8 cellular contexts compared by ENCODE assay signal in genomic region chr13:59531571-59532091, GRCh38.
DNase-seq lines count a peak whose midpoint lies in the region; ATAC-seq and TF ChIP-seq lines count a peak whose summit lies in the region.

No MANE protein-coding gene starts in this region.

- peak; percentile 59 for DNase-seq in HFF-Myc (ENCODE audit: extremely low read depth, low read depth)
- peak; percentile 77 for DNase-seq in PC-3
- peak; percentile 55 for DNase-seq in left lobe of liver (ENCODE audit: low spot score)
- peak; percentile 59 for DNase-seq in superior temporal gyrus (ENCODE audit: extremely low spot score)
- no peak for DNase-seq in mesenteric fat pad (ENCODE audit: low spot score)

- H3K36me3 ChIP-seq in BLaER1 treated with 17β-estradiol and CSF1 and Interleukin-3, amounts not matched to agents 10 nM and 100 nM: no peaks in the 10 kb centered on the region
- H3K36me3 ChIP-seq in PC-3 (ENCODE audit: low read depth, low read length): no peaks in the 10 kb centered on the region

- H2AFZ ChIP-seq in PC-3 (ENCODE audit: low read length): peak overlapping the region; percentile 36; the same call in 1 of the 2 replicates

- peak overlapping the region; percentile 67 for H3K27ac Mint-ChIP-seq in dendritic cell treated with granulocyte-macrophage colony-stimulating factor and Interleukin-4, amounts not matched to agents 40 ng/mL and 50 ng/mL, for 4 days

- H3K36me3 Mint-ChIP-seq in dendritic cell treated with granulocyte-macrophage colony-stimulating factor and Interleukin-4, amounts not matched to agents 40 ng/mL and 50 ng/mL, for 4 days (ENCODE audit: low read depth): no peaks in the 10 kb centered on the region

- peak overlapping the region in 1 of 11 experiments; percentile 16; a peak in 2 of 22 replicates for H3K9ac ChIP-seq in BLaER1 treated with 17β-estradiol and CSF1 and Interleukin-3, amounts not matched to agents 10 nM and 100 nM
- H3K9ac ChIP-seq in PC-3 (ENCODE audit: low read length): no peak overlapping the region

- no peaks in the 10 kb centered on the region for H3F3A ChIP-seq in PC-3 (ENCODE audit: low read length, unreplicated experiment)

- H3K27me3 Mint-ChIP-seq in dendritic cell treated with granulocyte-macrophage colony-stimulating factor and Interleukin-4, amounts not matched to agents 40 ng/mL and 50 ng/mL, for 4 days: no peaks in the 10 kb centered on the region

- peak; percentile 60 for ATAC-seq in PC-3
- ATAC-seq in left lobe of liver: peak; percentile 49
- no peak for ATAC-seq in GM19467 (IDR thresholded peaks at IDR 0.05; ENCODE audit: unreplicated experiment)

- H3K9me3 ChIP-seq in BLaER1 treated with 17β-estradiol and CSF1 and Interleukin-3, amounts not matched to agents 10 nM and 100 nM (replicated peaks in 1 of 11): no peaks in the 10 kb centered on the region
- no peaks in the 10 kb centered on the region for H3K9me3 ChIP-seq in PC-3 (ENCODE audit: low read length)

- peak overlapping the region in 3 of 11 experiments; percentile 4 to 25 (median 13); a peak in 4 of 22 replicates for H3K27ac ChIP-seq in BLaER1 treated with 17β-estradiol and CSF1 and Interleukin-3, amounts not matched to agents 10 nM and 100 nM
- peak overlapping the region; percentile 54 for H3K27ac ChIP-seq in PC-3 (ENCODE audit: low read length)

- H3K4me2 ChIP-seq in BLaER1 treated with 17β-estradiol and CSF1 and Interleukin-3, amounts not matched to agents 10 nM and 100 nM: peak overlapping the region; percentile 50 to 70 (median 61)
- peak overlapping the region; percentile 75 for H3K4me2 ChIP-seq in PC-3 (ENCODE audit: low read length)

- peaks cover 8 to 27% (median 11%) of the 10 kb centered on the region in 10 experiments for H3K4me1 ChIP-seq in BLaER1 treated with 17β-estradiol and CSF1 and Interleukin-3, amounts not matched to agents 10 nM and 100 nM
- peaks cover 37% of the 10 kb centered on the region for H3K4me1 ChIP-seq in PC-3 (ENCODE audit: insufficient read depth, low read length)

- no peak overlapping the region for H3K4me3 Mint-ChIP-seq in dendritic cell treated with granulocyte-macrophage colony-stimulating factor and Interleukin-4, amounts not matched to agents 40 ng/mL and 50 ng/mL, for 4 days

- H4K20me1 ChIP-seq in BLaER1 treated with 17β-estradiol and CSF1 and Interleukin-3, amounts not matched to agents 10 nM and 100 nM: no peaks in the 10 kb centered on the region
- no peaks in the 10 kb centered on the region for H4K20me1 ChIP-seq in PC-3 (ENCODE audit: low read length)

- H3K4me1 Mint-ChIP-seq in dendritic cell treated with granulocyte-macrophage colony-stimulating factor and Interleukin-4, amounts not matched to agents 40 ng/mL and 50 ng/mL, for 4 days (ENCODE audit: low read depth): peaks cover 14% of the 10 kb centered on the region

- TF ChIP-seq CTCF in HFF-Myc (IDR thresholded peaks at IDR 0.05; ENCODE audit: low read depth, low read length, missing control alignments) (no peak), PC-3 (conservative IDR thresholded peaks at IDR 0.05; ENCODE audit: low read depth, low read length) (no peak)

- H3K9me2 ChIP-seq in PC-3 (replicated peaks; ENCODE audit: low read length): no peaks in the 10 kb centered on the region

- no peaks in the 10 kb centered on the region for H3K79me2 ChIP-seq in PC-3 (ENCODE audit: low read length)

- CTCF ChIA-PET in PC-3 (lab: Charles Lee): no interaction called here

- POLR2A ChIA-PET in PC-3 (lab: Charles Lee; ENCODE audit: unreplicated experiment): no interaction called here

- no TSS peak for BruUV-seq in PC-3 (replicated peaks; lab: Mats Ljungman, UMichigan)

- H3K9me3 Mint-ChIP-seq in dendritic cell treated with granulocyte-macrophage colony-stimulating factor and Interleukin-4, amounts not matched to agents 40 ng/mL and 50 ng/mL, for 4 days: no peaks in the 10 kb centered on the region

- intact Hi-C loops in PC-3 (cut with micrococcal nuclease): loop anchor here (5.0 to 10.0 kb wide), 2 partner anchors 74 to 143 kb away; no protein-coding TSS in a partner anchor
- intact Hi-C loops in dendritic cell treated with granulocyte-macrophage colony-stimulating factor and Interleukin-4, amounts not matched to agents 40 ng/mL and 50 ng/mL, for 4 days (cut with micrococcal nuclease): no loop called here

- no peaks in the 10 kb centered on the region for H3K27me3 ChIP-seq in BLaER1 treated with 17β-estradiol and CSF1 and Interleukin-3, amounts not matched to agents 10 nM and 100 nM
- no peaks in the 10 kb centered on the region for H3K27me3 ChIP-seq in PC-3 (ENCODE audit: low read length)

- no peak overlapping the region for H3K4me3 ChIP-seq in BLaER1 treated with 17β-estradiol and CSF1 and Interleukin-3, amounts not matched to agents 10 nM and 100 nM
- H3K4me3 ChIP-seq in HFF-Myc (replicated peaks; ENCODE audit: low read depth, low read length) (no peak overlapping the region), PC-3 (ENCODE audit: low read length) (no peak overlapping the region)
